Comparison of ENCODE assay signal across 22 cellular contexts in genomic region chr6:4533576-4533975, GRCh38.
"Had no signal": no experiment of that assay in that cellular context is flagged by ENCODE, and none has a peak within 500 bp of the region (broad histone marks: within the 10 kb centered on the region; RNA-seq: fewer than 3 reads in every experiment).

No MANE protein-coding gene starts in this region.

- H3K27me3 ChIP-seq: brain microvascular endothelial cell, esophagus muscularis mucosa, gastrocnemius medialis, neutrophil, right lobe of liver had no signal

- DNase-seq: activated CD4-positive, alpha-beta memory T cell treated with anti-CD3 and anti-CD28 coated beads, Interleukin-2, amount 10 ng/mL, durations not matched to agents 7 days and 5 days; activated CD4-positive, alpha-beta T cell treated with anti-CD3 and anti-CD28 coated beads for 1 hour; activated CD4-positive, alpha-beta T cell treated with anti-CD3 and anti-CD28 coated beads, Interleukin-2, amount 10 ng/mL, durations not matched to agents 7 days and 5 days; activated T-cell treated with anti-CD3 and anti-CD28 coated beads, Interleukin-2, amount 50 U/mL, for 4 hours; amniotic stem cell; brain microvascular endothelial cell; endodermal cell; gastrocnemius medialis; hippocampal formation; naive B cell; nephron progenitor cell; right lobe of liver; stimulated activated CD4-positive, alpha-beta T cell treated with anti-CD3 and anti-CD28 coated beads, Interleukin-12 subunit alpha, Interleukin-12 subunit beta, amount 100 ng/mL, for 4 hours; stimulated activated CD4-positive, alpha-beta T cell treated with anti-CD3 and anti-CD28 coated beads, Interleukin-4, amount 100 ng/mL, for 1 hour; stimulated activated naive CD8-positive, alpha-beta T cell treated with anti-CD3 and anti-CD28 coated beads, Interleukin-15, Interleukin-2, amounts not matched to agents 100 U/mL and 50 U/mL, for 24 hours; T-helper 2 cell; trophoblast cell had no signal

- H3K4me1 ChIP-seq: esophagus muscularis mucosa, gastrocnemius medialis, right lobe of liver had no signal

- H3K4me3 ChIP-seq: esophagus muscularis mucosa, gastrocnemius medialis, right lobe of liver, skin epidermis, thoracic aorta had no signal

- H3K27ac ChIP-seq: brain microvascular endothelial cell, esophagus muscularis mucosa, gastrocnemius medialis, neutrophil, right lobe of liver, skin epidermis, thoracic aorta had no signal

- H3K36me3 ChIP-seq: brain microvascular endothelial cell, esophagus muscularis mucosa, gastrocnemius medialis, neutrophil, right lobe of liver, thoracic aorta had no signal

- ATAC-seq: activated T-cell treated with anti-CD3 and anti-CD28 coated beads, Interleukin-2, amount 50 U/mL, for 4 hours; gastrocnemius medialis; right lobe of liver; stimulated activated naive CD8-positive, alpha-beta T cell treated with anti-CD3 and anti-CD28 coated beads, Interleukin-15, Interleukin-2, amounts not matched to agents 100 U/mL and 50 U/mL, for 24 hours; WTC11 had no signal

- H3K9me3 ChIP-seq: neutrophil, right lobe of liver, thoracic aorta had no signal
